Comparison of ENCODE assay signal across 1 cellular context in genomic region chr1:212242288-212242984, GRCh38.
TF ChIP-seq lines count a peak whose summit lies in the region.

No MANE protein-coding gene starts in this region.

TF ChIP-seq in HepG2, 621 proteins besides CTCF, POLR2A, EP300 and RAD21 (continued from another document and continues in another):
- TF ChIP-seq ZNF142 (CRISPR knock-in tag; IDR thresholded peaks at IDR 0.05): peak; percentile 96
- TF ChIP-seq ZNF276 (CRISPR knock-in tag; IDR thresholded peaks at IDR 0.05; ENCODE audit: low read depth): no peak
- TF ChIP-seq ZFAT (CRISPR knock-in tag; conservative IDR thresholded peaks at IDR 0.05): no peak
- TF ChIP-seq ZNF749 (CRISPR knock-in tag; IDR thresholded peaks at IDR 0.05; ENCODE audit: borderline replicate concordance): no peak
- TF ChIP-seq GATAD2A (CRISPR knock-in tag; IDR thresholded peaks at IDR 0.05): peak; percentile 78
- TF ChIP-seq AHDC1 (CRISPR knock-in tag; IDR thresholded peaks at IDR 0.05; ENCODE audit: borderline replicate concordance): no peak
- TF ChIP-seq BCL3 (CRISPR knock-in tag; IDR thresholded peaks at IDR 0.05): no peak
- TF ChIP-seq SRF (IDR thresholded peaks at IDR 0.05; ENCODE audit: low read depth, low read length): no peak
- no peak for TF ChIP-seq RNF2 (conservative IDR thresholded peaks at IDR 0.05; ENCODE audit: low read depth)
- no peak for TF ChIP-seq SKI (IDR thresholded peaks at IDR 0.05; ENCODE audit: partially characterized antibody)
- no peak for TF ChIP-seq HMG20B (CRISPR knock-in tag; conservative IDR thresholded peaks at IDR 0.05)
- TF ChIP-seq SRSF9 (IDR thresholded peaks at IDR 0.05; ENCODE audit: borderline replicate concordance, insufficient read depth, low read depth, low read length, poor library complexity, severe bottlenecking): no peak
- TF ChIP-seq HNRNPUL1 (IDR thresholded peaks at IDR 0.05; ENCODE audit: low read depth, low read length): no peak
- 0 out of 2 replicates have a peak, but pooled peaks have one; percentile 22 for TF ChIP-seq HOXA5 (CRISPR knock-in tag; IDR thresholded peaks at IDR 0.05)
- TF ChIP-seq LRRFIP1 (CRISPR knock-in tag; conservative IDR thresholded peaks at IDR 0.05): no peak
- TF ChIP-seq HOMEZ (CRISPR knock-in tag; IDR thresholded peaks at IDR 0.05; ENCODE audit: low read depth): no peak
- TF ChIP-seq ZNF138 (CRISPR knock-in tag; IDR thresholded peaks at IDR 0.05; ENCODE audit: low read depth): no peak
- no peak for TF ChIP-seq RELA (CRISPR knock-in tag; IDR thresholded peaks at IDR 0.05)
- TF ChIP-seq ZBTB20 (CRISPR knock-in tag; IDR thresholded peaks at IDR 0.05; ENCODE audit: borderline replicate concordance, low read depth): no peak
- no peak for TF ChIP-seq XRCC5 (optimal IDR thresholded peaks at IDR 0.05; ENCODE audit: low read length)
- TF ChIP-seq JUN (CRISPR knock-in tag; IDR thresholded peaks at IDR 0.05): no peak
- no peak for TF ChIP-seq HNRNPLL (IDR thresholded peaks at IDR 0.05; ENCODE audit: low read depth, low read length, poor library complexity, severe bottlenecking)
- TF ChIP-seq ZC3H4 (CRISPR knock-in tag; IDR thresholded peaks at IDR 0.05; ENCODE audit: borderline replicate concordance): no peak
- no peak for TF ChIP-seq ZNF20 (CRISPR knock-in tag; IDR thresholded peaks at IDR 0.05)
- TF ChIP-seq ZNF326 (CRISPR knock-in tag; IDR thresholded peaks at IDR 0.05; ENCODE audit: borderline replicate concordance): no peak
- TF ChIP-seq MTF1 (CRISPR knock-in tag; IDR thresholded peaks at IDR 0.05): no peak
- TF ChIP-seq ZBTB39 (CRISPR knock-in tag; IDR thresholded peaks at IDR 0.05): no peak
- no peak for TF ChIP-seq ZNF878 (CRISPR knock-in tag; IDR thresholded peaks at IDR 0.05)
- no peak for TF ChIP-seq ZNF251 (CRISPR knock-in tag; IDR thresholded peaks at IDR 0.05)
- no peak for TF ChIP-seq MED8 (CRISPR knock-in tag; IDR thresholded peaks at IDR 0.05; ENCODE audit: insufficient replicate concordance)
- TF ChIP-seq MLX (CRISPR knock-in tag; IDR thresholded peaks at IDR 0.05): 0 out of 2 replicates have a peak, but pooled peaks have one; percentile 37
- no peak for TF ChIP-seq MAFF (IDR thresholded peaks at IDR 0.05; ENCODE audit: low read depth, low read length)
- TF ChIP-seq ZNF263 (CRISPR knock-in tag; IDR thresholded peaks at IDR 0.05): no peak
- no peak for TF ChIP-seq PRPF4 (IDR thresholded peaks at IDR 0.05; ENCODE audit: low read depth, low read length, poor library complexity, severe bottlenecking)
- no peak for TF ChIP-seq NKX3-1 (CRISPR knock-in tag; IDR thresholded peaks at IDR 0.05)
- TF ChIP-seq ZSCAN22 (CRISPR knock-in tag; IDR thresholded peaks at IDR 0.05): no peak
- TF ChIP-seq ZNF781 (CRISPR knock-in tag; IDR thresholded peaks at IDR 0.05; ENCODE audit: borderline replicate concordance, not compliant biosample characterization): no peak
- TF ChIP-seq SAP130 (CRISPR knock-in tag; IDR thresholded peaks at IDR 0.05; ENCODE audit: low read depth): 0 out of 2 replicates have a peak, but pooled peaks have one; percentile 41
- no peak for TF ChIP-seq CAMTA2 (CRISPR knock-in tag; IDR thresholded peaks at IDR 0.05; ENCODE audit: borderline replicate concordance)
- peak; percentile 74 for TF ChIP-seq ZNF335 (CRISPR knock-in tag; IDR thresholded peaks at IDR 0.05)
